14 cellular contexts compared by ENCODE assay signal in genomic region chr21:44962481-44962966, GRCh38. TPM values are rescaled to one million over a fixed set of nuclear protein-coding genes. Genes with fewer than 3 reads are reported as not detected.
A peak's percentile ranks its signal among the peaks of the same experiment; 100 is the strongest.
DNase-seq lines count a peak whose midpoint lies in the region; ATAC-seq and TF ChIP-seq lines count a peak whose summit lies in the region.
"Had no signal": no experiment of that assay in that cellular context is flagged by ENCODE, and none has a peak within 500 bp of the region (broad histone marks: within the 10 kb centered on the region; RNA-seq: fewer than 3 reads in every experiment).

No MANE protein-coding gene starts in this region.

- TF ChIP-seq CTCF in astrocyte of the cerebellum (IDR thresholded peaks at IDR 0.05; ENCODE audit: low read depth, low read length, missing control alignments) (no peak), osteocyte (IDR thresholded peaks at IDR 0.05) (peak; percentile 10)

- no peaks in the 10 kb centered on the region for H3K27me3 Mint-ChIP-seq in osteocyte (ENCODE audit: unreplicated experiment)
- H3K27me3 Mint-ChIP-seq: activated T-cell treated with anti-CD3 and anti-CD28 coated beads, Interleukin-2, amount 50 U/mL, for 24 hours; CD4-positive, alpha-beta memory T cell had no signal

- peak; percentile 76 for DNase-seq in AG20443 (ENCODE audit: low spot score)
- peak; percentile 99 for DNase-seq in astrocyte of the cerebellum (ENCODE audit: low read depth)
- peak; percentile 30 for DNase-seq in glomerular visceral epithelial cell (ENCODE audit: extremely low spot score)
- no peak for DNase-seq in osteocyte (ENCODE audit: extremely low spot score, unreplicated experiment)
- DNase-seq in HuH-7.5 (ENCODE audit: low spot score), result no peak
- no peak for DNase-seq in GF-D8 (lab: John Stamatoyannopoulos, UW)
- DNase-seq in NCI-H748 (lab: John Stamatoyannopoulos, UW; ENCODE audit: unreplicated experiment), result no peak
- DNase-seq: activated T-cell treated with anti-CD3 and anti-CD28 coated beads, Interleukin-2, amount 50 U/mL, for 24 hours; CD4-positive, alpha-beta memory T cell; H7; NCI-H446 treated with DMSO at 0.1 percent for 48 hours; nucleus accumbens; T-helper 2 cell had no signal

- H3K4me1 Mint-ChIP-seq in osteocyte (ENCODE audit: unreplicated experiment), result peaks cover 86% of the 10 kb centered on the region

- peaks cover 27% of the 10 kb centered on the region for H3K36me3 Mint-ChIP-seq in osteocyte (ENCODE audit: unreplicated experiment)

- no peaks in the 10 kb centered on the region for H3K9me3 Mint-ChIP-seq in osteocyte (ENCODE audit: unreplicated experiment)
- H3K9me3 Mint-ChIP-seq: activated T-cell treated with anti-CD3 and anti-CD28 coated beads, Interleukin-2, amount 50 U/mL, for 24 hours; CD4-positive, alpha-beta memory T cell had no signal

- H3K27ac Mint-ChIP-seq in osteocyte (ENCODE audit: unreplicated experiment), result peak overlapping the region; percentile 95
- H3K27ac Mint-ChIP-seq: activated T-cell treated with anti-CD3 and anti-CD28 coated beads, Interleukin-2, amount 50 U/mL, for 24 hours had no signal

- in situ Hi-C loops in astrocyte of the cerebellum (cut with HindIII; ENCODE audit: low sequenced_read_pairs), result no loop called here

- ATAC-seq in GM21717 (IDR thresholded peaks at IDR 0.05; ENCODE audit: unreplicated experiment), result no peak

- peak overlapping the region; percentile 6 for H3K4me3 Mint-ChIP-seq in osteocyte (ENCODE audit: unreplicated experiment)
- H3K4me3 Mint-ChIP-seq: activated T-cell treated with anti-CD3 and anti-CD28 coated beads, Interleukin-2, amount 50 U/mL, for 24 hours; CD4-positive, alpha-beta memory T cell had no signal

- no peak overlapping the region for H3K4me3 ChIP-seq in astrocyte of the cerebellum (ENCODE audit: low read depth, low read length)

RNA-seq across cellular contexts. Expression of gene SLX9, which starts 22.7 kb away (rescaled TPM):
- total RNA-seq in osteocyte, result 30.4 and 33.1 TPM in 2 replicates

RNA-seq across cellular contexts. Expression of gene ITGB2, which starts 41.8 kb away (rescaled TPM):
- 0.62 and 1.1 TPM in 2 replicates for total RNA-seq in osteocyte

Comparison
In these comparisons a context has a peak if more than half of its experiments do, and no peak if none do; other contexts are left out.
1. DNase-seq: peak in AG20443 (single experiment), astrocyte of the cerebellum (single experiment) and glomerular visceral epithelial cell (single experiment); none in osteocyte (single experiment), HuH-7.5 (single experiment), GF-D8 (single experiment) and NCI-H748 (single experiment).